In the genomic region with DNA sequence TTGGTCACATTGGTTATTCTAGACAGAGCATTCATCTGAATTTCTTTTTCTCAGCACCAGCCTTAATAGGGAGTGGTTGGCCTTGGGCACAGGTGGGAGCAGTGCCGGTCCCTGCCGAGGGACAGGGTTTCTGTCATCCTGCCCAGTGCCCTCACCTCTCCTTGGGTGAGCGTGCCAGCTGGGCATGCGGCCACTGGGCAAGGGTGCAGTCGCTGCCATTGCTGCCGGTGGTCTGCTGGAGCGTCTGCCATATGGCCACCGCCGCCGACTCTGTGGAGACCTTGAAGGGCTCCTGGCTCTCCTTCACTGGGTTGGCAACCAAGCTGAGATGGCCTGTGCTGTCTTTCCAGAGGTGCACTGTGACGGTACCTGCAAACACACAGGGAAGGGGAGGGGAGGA, we compare ENCODE assay signal across 16 cellular contexts. TPM values are rescaled to one million over a fixed set of nuclear protein-coding genes. Genes with fewer than 3 reads are reported as not detected.
DNase-seq lines count a peak whose midpoint lies in the region; ATAC-seq and TF ChIP-seq lines count a peak whose summit lies in the region.
"Had no signal": no experiment of that assay in that cellular context is flagged by ENCODE, and none has a peak within 500 bp of the region (broad histone marks: within the 10 kb centered on the region; RNA-seq: fewer than 3 reads in every experiment).

No MANE protein-coding gene starts in this region.

- no peaks in the 10 kb centered on the region for H3K27me3 ChIP-seq in right cardiac atrium (ENCODE audit: control insufficient read depth, insufficient read depth)
- H3K27me3 ChIP-seq in thyroid gland = no peaks in the 10 kb centered on the region

- peak overlapping the region; percentile 80 for H3K27ac ChIP-seq in right cardiac atrium (ENCODE audit: low read length)
- peak overlapping the region in 2 of 3 donors; percentile 39 to 90 for H3K27ac ChIP-seq in thyroid gland

- intact Hi-C loops in right cardiac atrium (cut with DNase I) (no loop called here), thyroid gland (cut with DNase I) (no loop called here)

- H3K4me3 ChIP-seq in right cardiac atrium (ENCODE audit: low read length) (no peak overlapping the region), thyroid gland (replicated peaks in 1 of 3) (no peak overlapping the region)
- H3K4me3 ChIP-seq: GM12878 had no signal

- H3K9me3 ChIP-seq in right cardiac atrium (ENCODE audit: control insufficient read depth, low read length) (no peaks in the 10 kb centered on the region), thyroid gland (no peaks in the 10 kb centered on the region)
- H3K9me3 ChIP-seq: Caco-2 had no signal

- WGBS in right cardiac atrium = 69% methylated on average over 11 of the region's 11 CpGs
- 63 to 83% methylated on average over 3 to 10 of the region's 11 CpGs for WGBS in thyroid gland, 2 donors

- no peak for TF ChIP-seq POLR2A in thyroid gland (IDR thresholded peaks at IDR 0.05)

- no peaks in the 10 kb centered on the region for H3K36me3 ChIP-seq in thyroid gland

- DNase-seq in NCI-H2196 treated with DMSO at 0.1 percent for 48 hours (lab: John Stamatoyannopoulos, UW; ENCODE audit: unreplicated experiment) (peak; percentile 28), NCI-H2196 (lab: John Stamatoyannopoulos, UW; ENCODE audit: unreplicated experiment) (no peak), cerebellum (ENCODE audit: low spot score) (peak; percentile 88), right cardiac atrium (peak; percentile 55 to 81 (median 77)), thyroid gland (peak in 1 of 2 donors; percentile 43), NCI-H2227 treated with DMSO at 0.1 percent for 48 hours (lab: John Stamatoyannopoulos, UW) (no peak), UCSD-AML1 (lab: John Stamatoyannopoulos, UW; ENCODE audit: unreplicated experiment) (no peak)
- DNase-seq in activated T-cell treated with anti-CD3 and anti-CD28 coated beads, Interleukin-2, amount 50 U/mL, for 48 hours = no peak
- DNase-seq: 8988T, Caco-2, DMS53, H7, IMR-90, Kasumi-1, NCI-H2107 had no signal

- TF ChIP-seq CTCF in thyroid gland (IDR thresholded peaks at IDR 0.05) = no peak

- H3K4me1 ChIP-seq in right cardiac atrium (ENCODE audit: control insufficient read depth, insufficient read depth, low read length) (peaks cover 14% of the 10 kb centered on the region), thyroid gland (peaks cover 53 to 63% of the 10 kb centered on the region in 2 donors)
- H3K4me1 ChIP-seq: Caco-2 had no signal

- peak; percentile 45 to 56 for ATAC-seq in right cardiac atrium
- ATAC-seq: GM12878 had no signal

RNA-seq across cellular contexts. Expression of gene UQCC2, which starts 16.4 kb away (rescaled TPM):
- total RNA-seq in cerebellum (26.4 TPM), right cardiac atrium (100 to 1,000 TPM; 188 to 264 (median 233) TPM), thyroid gland (10 to 100 TPM; 21.1 to 74.7 (median 32.7) TPM)
- 376 TPM for polyA plus RNA-seq in right cardiac atrium

RNA-seq across cellular contexts. Expression of gene IP6K3, which starts 18.8 kb away (rescaled TPM):
- total RNA-seq in cerebellum (0.27 TPM), right cardiac atrium (10 to 100 TPM in 3 of 4 donors, 1 to 10 TPM in 1; 10.0 to 44.4 (median 27.1) TPM), thyroid gland (10 to 100 TPM in 3 of 4 donors, 1 to 10 TPM in 1; 7.9 to 20.5 (median 17.1) TPM)
- 14.4 TPM for polyA plus RNA-seq in right cardiac atrium
- total RNA-seq: GM12878 had no signal

Comparison
In these comparisons a context has a peak if more than half of its experiments do, and no peak if none do; other contexts are left out.
1. DNase-seq: peak in NCI-H2196 treated with DMSO at 0.1 percent for 48 hours (single experiment), cerebellum (single experiment) and right cardiac atrium (3 of 3); none in NCI-H2196 (single experiment), NCI-H2227 treated with DMSO at 0.1 percent for 48 hours (single experiment), activated T-cell treated with anti-CD3 and anti-CD28 coated beads, Interleukin-2, amount 50 U/mL, for 48 hours (0 of 2) and UCSD-AML1 (single experiment).